ENCODE assay signal across 9 cellular contexts in genomic region chr17:81004336-81005015, GRCh38. TPM values are rescaled to one million over a fixed set of nuclear protein-coding genes. Genes with fewer than 3 reads are reported as not detected.
DNase-seq lines count a peak whose midpoint lies in the region; ATAC-seq and TF ChIP-seq lines count a peak whose summit lies in the region.
"Had no signal": no experiment of that assay in that cellular context is flagged by ENCODE, and none has a peak within 500 bp of the region (broad histone marks: within the 10 kb centered on the region; RNA-seq: fewer than 3 reads in every experiment).

No MANE protein-coding gene starts in this region.

- no peak for TF ChIP-seq CTCF in type B pancreatic cell (conservative IDR thresholded peaks at IDR 0.05)

- H3K4me1 Mint-ChIP-seq in type B pancreatic cell (ENCODE audit: unreplicated experiment) = peaks cover 14% of the 10 kb centered on the region

- H3K4me3 Mint-ChIP-seq in type B pancreatic cell = peak overlapping the region; percentile 82

- H3K27ac Mint-ChIP-seq in type B pancreatic cell = peak overlapping the region; percentile 57

- H3K27me3 ChIP-seq in adipocyte (replicated peaks; ENCODE audit: control insufficient read depth, insufficient read depth, low read length) = peaks cover 7% of the 10 kb centered on the region

- H3K4me1 ChIP-seq in adipocyte (ENCODE audit: control insufficient read depth, insufficient read depth, low read length) = peaks cover 9% of the 10 kb centered on the region
- H3K4me1 ChIP-seq in mesodermal cell (ENCODE audit: control insufficient read depth, insufficient read depth, low read length, poor library complexity, severe bottlenecking) = peaks cover 6% of the 10 kb centered on the region

- no peak for ATAC-seq in HG02973 (IDR thresholded peaks at IDR 0.05; ENCODE audit: unreplicated experiment)

- DNase-seq in activated naive CD4-positive, alpha-beta T cell treated with Interleukin-2 at 50 U/mL for 16 hours = peak; percentile 62
- DNase-seq in activated naive CD4-positive, alpha-beta T cell (lab: John Stamatoyannopoulos, UW) = no peak
- DNase-seq in adipocyte (ENCODE audit: low read depth) (peak; percentile 42), type B pancreatic cell (ENCODE audit: extremely low spot score, unreplicated experiment) (no peak), inferior parietal cortex (ENCODE audit: extremely low spot score) (no peak), NOMO-1 (lab: John Stamatoyannopoulos, UW; ENCODE audit: unreplicated experiment in 2 of 2) (no peak)
- DNase-seq: Calu3 had no signal

- no peak overlapping the region for H3K4me3 ChIP-seq in adipocyte (ENCODE audit: low read length)
- peak overlapping the region; percentile 14 for H3K4me3 ChIP-seq in mesodermal cell (ENCODE audit: extremely low read depth, insufficient read depth, low read length, poor library complexity, severe bottlenecking)

- H3K36me3 ChIP-seq in adipocyte (ENCODE audit: control insufficient read depth, insufficient read depth, low read length, severe bottlenecking) = peaks cover 4% of the 10 kb centered on the region
- peaks cover 10% of the 10 kb centered on the region for H3K36me3 ChIP-seq in mesodermal cell (ENCODE audit: control insufficient read depth, insufficient read depth, low read length)

- H3K9ac ChIP-seq in adipocyte (ENCODE audit: low read length) = no peak overlapping the region

- 6 to 7% methylated on average over 25 to 32 of the region's 46 CpGs for WGBS in mesodermal cell (ENCODE audit: insufficient coverage in 2 of 2), 2 experiments

- no peaks in the 10 kb centered on the region for H3K36me3 Mint-ChIP-seq in type B pancreatic cell

- H3K27me3 Mint-ChIP-seq in type B pancreatic cell = peaks cover 54% of the 10 kb centered on the region

- H3K9me3 ChIP-seq in adipocyte (ENCODE audit: control insufficient read depth, low read length) = no peaks in the 10 kb centered on the region
- H3K9me3 ChIP-seq in mesodermal cell (ENCODE audit: control insufficient read depth, low read length) = no peaks in the 10 kb centered on the region

- no peaks in the 10 kb centered on the region for H3K9me3 Mint-ChIP-seq in type B pancreatic cell

- H3K27ac ChIP-seq in mesodermal cell (ENCODE audit: low read depth, low read length, severe bottlenecking) = no peak overlapping the region

RNA-seq across cellular contexts. Expression of gene CHMP6, which starts 12.8 kb away (rescaled TPM):
- polyA plus RNA-seq in mesodermal cell (2013, experiment 1 of 2) = 17.0 TPM
- polyA plus RNA-seq in mesodermal cell (2013, experiment 2 of 2) = 16.6 TPM
- total RNA-seq in type B pancreatic cell (ENCODE audit: low replicate concordance) = 29.1 and 33.4 TPM in 2 replicates

RNA-seq across cellular contexts. Expression of gene BAIAP2, which starts 30.5 kb away (rescaled TPM):
- 27.1 TPM for polyA plus RNA-seq in mesodermal cell (2013, experiment 1 of 2)
- polyA plus RNA-seq in mesodermal cell (2013, experiment 2 of 2) = 24.1 TPM
- total RNA-seq in type B pancreatic cell (ENCODE audit: low replicate concordance) = 62.7 and 120 TPM in 2 replicates

Comparison
In these comparisons a context has a peak if more than half of its experiments do, and no peak if none do; other contexts are left out.
1. DNase-seq: peak in activated naive CD4-positive, alpha-beta T cell treated with Interleukin-2 at 50 U/mL for 16 hours (single experiment) and adipocyte (single experiment); none in activated naive CD4-positive, alpha-beta T cell (0 of 4), type B pancreatic cell (single experiment), inferior parietal cortex (single experiment) and NOMO-1 (0 of 2).